Comparison of ENCODE assay signal across 11 cellular contexts in the genomic region with DNA sequence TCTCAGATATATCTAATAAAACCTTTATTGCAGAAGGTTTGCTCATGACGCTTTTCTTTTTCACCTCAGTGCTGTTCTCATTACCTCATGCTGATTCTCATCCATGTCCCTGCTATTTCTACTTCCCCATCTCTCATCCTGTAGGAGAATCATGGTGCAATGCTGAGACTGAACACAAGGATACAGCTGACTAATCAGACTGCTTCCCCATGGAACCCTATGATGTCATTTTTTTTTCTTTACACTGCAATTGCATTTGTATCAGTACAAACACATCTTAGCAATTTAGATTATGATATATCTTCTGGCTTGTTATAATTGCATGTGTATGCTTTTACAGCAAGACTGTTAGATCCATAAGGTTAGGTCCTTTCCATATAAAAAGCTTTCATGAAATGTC.
A peak's percentile ranks its signal among the peaks of the same experiment; 100 is the strongest.
DNase-seq lines count a peak whose midpoint lies in the region; FAIRE-seq and TF ChIP-seq lines count a peak whose summit lies in the region.
"Had no signal": no experiment of that assay in that cellular context is flagged by ENCODE, and none has a peak within 500 bp of the region (broad histone marks: within the 10 kb centered on the region; RNA-seq: fewer than 3 reads in every experiment).

No MANE protein-coding gene starts in this region.

- no peaks in the 10 kb centered on the region for H3K36me3 ChIP-seq in astrocyte (ENCODE audit: insufficient read depth, low read length)
- no peaks in the 10 kb centered on the region for H3K36me3 ChIP-seq in keratinocyte (ENCODE audit: control insufficient read depth in 2 of 2, extremely low read depth in 1 of 2, insufficient read depth in 2 of 2, low read length in 2 of 2)
- H3K36me3 ChIP-seq: thoracic aorta had no signal

- in situ Hi-C loops in G401 (cut with HindIII; ENCODE audit: low sequenced_read_pairs), result no loop called here

- H3K4me2 ChIP-seq in astrocyte (ENCODE audit: low read length) (no peak overlapping the region), keratinocyte (ENCODE audit: control insufficient read depth, extremely low read depth, insufficient read depth, low read depth, low read length) (no peak overlapping the region)

- H3K4me3 ChIP-seq in astrocyte (ENCODE audit: insufficient read depth, low read depth, low read length) (no peak overlapping the region), keratinocyte (ENCODE audit: control insufficient read depth in 2 of 3, extremely low read depth in 1 of 3, insufficient read depth in 2 of 3, low read depth in 1 of 3, low read length in 3 of 3) (no peak overlapping the region)
- H3K4me3 ChIP-seq: MG63, thoracic aorta had no signal

- FAIRE-seq in astrocyte (lab: Jason Lieb, UNC) (no peak), keratinocyte (lab: Jason Lieb, UNC) (peak; percentile 49)

- H3K4me1 Mint-ChIP-seq in astrocyte (ENCODE audit: low read depth, unreplicated experiment), result no peaks in the 10 kb centered on the region

- H3K9ac ChIP-seq in astrocyte (ENCODE audit: low read length) (no peak overlapping the region), keratinocyte (ENCODE audit: control insufficient read depth, extremely low read depth, insufficient read depth, low read length) (no peak overlapping the region)

- H3K9me3 ChIP-seq in astrocyte (ENCODE audit: insufficient read depth, low read depth, low read length) (no peaks in the 10 kb centered on the region), keratinocyte (ENCODE audit: control insufficient read depth, low read depth, low read length) (no peaks in the 10 kb centered on the region)
- H3K9me3 ChIP-seq: MG63, thoracic aorta had no signal

- dilution Hi-C loops in keratinocyte (cut with MboI; ENCODE audit: extremely low pct_ligation_motif_present, low sequenced_read_pairs), result no loop called here

- H3K36me3 Mint-ChIP-seq in astrocyte (ENCODE audit: low read depth, unreplicated experiment), result no peaks in the 10 kb centered on the region

- H3K79me2 ChIP-seq in astrocyte (ENCODE audit: insufficient read depth, low read length) (no peaks in the 10 kb centered on the region), keratinocyte (ENCODE audit: control insufficient read depth, insufficient read depth, low read length) (no peaks in the 10 kb centered on the region)

- no peaks in the 10 kb centered on the region for H3K27me3 Mint-ChIP-seq in astrocyte (ENCODE audit: low read depth, unreplicated experiment)

- no peak overlapping the region for H2AFZ ChIP-seq in astrocyte (ENCODE audit: low read depth, low read length)
- H2AFZ ChIP-seq in keratinocyte (ENCODE audit: control insufficient read depth, low read length), result no peak overlapping the region

- H3K27ac Mint-ChIP-seq in astrocyte (ENCODE audit: unreplicated experiment), result no peak overlapping the region

- H3K4me3 Mint-ChIP-seq in astrocyte (ENCODE audit: unreplicated experiment), result no peak overlapping the region

- TF ChIP-seq CTCF in astrocyte (IDR thresholded peaks at IDR 0.05; ENCODE audit: insufficient read depth, low read depth, low read length), result peak; percentile 25
- TF ChIP-seq CTCF in keratinocyte (optimal IDR thresholded peaks at IDR 0.05 in 1 of 3, IDR thresholded peaks at IDR 0.05 in 1 of 3, conservative IDR thresholded peaks at IDR 0.05 in 1 of 3; ENCODE audit: extremely low read depth in 1 of 3, insufficient read depth in 2 of 3, low read length in 3 of 3), result peak in 2 of 3 experiments; percentile 23 to 36

- CTCF ChIA-PET in HEK293T (lab: Yijun Ruan, JAX), result no interaction called here

- no peaks in the 10 kb centered on the region for H3K9me1 ChIP-seq in keratinocyte (ENCODE audit: control insufficient read depth, extremely low read depth, insufficient read depth, low read length)

- H3K27me3 ChIP-seq in astrocyte (ENCODE audit: insufficient read depth, low read length) (no peaks in the 10 kb centered on the region), keratinocyte (ENCODE audit: control insufficient read depth, extremely low read depth, insufficient read depth, low read length) (no peaks in the 10 kb centered on the region)
- H3K27me3 ChIP-seq: MG63 had no signal

- H3K9me3 Mint-ChIP-seq in astrocyte (ENCODE audit: unreplicated experiment), result no peaks in the 10 kb centered on the region

- no peaks in the 10 kb centered on the region for H3K4me1 ChIP-seq in astrocyte (ENCODE audit: insufficient read depth, low read length)
- H3K4me1 ChIP-seq in keratinocyte (ENCODE audit: control insufficient read depth, extremely low read depth, insufficient read depth, low read length), result no peaks in the 10 kb centered on the region

- peak; percentile 5 for DNase-seq in AG08396 (ENCODE audit: low spot score)
- DNase-seq in HEK293T (ENCODE audit: extremely low spot score), result peak; percentile 37
- DNase-seq in astrocyte (ENCODE audit: low read depth), result no peak
- peak; percentile 32 for DNase-seq in keratinocyte (ENCODE audit: low read depth, low spot score)
- no peak for DNase-seq in NCI-H146 treated with DMSO at 0.1 percent for 48 hours (lab: John Stamatoyannopoulos, UW; ENCODE audit: unreplicated experiment)
- no peak for DNase-seq in G401 (ENCODE audit: low spot score)
- no peak for DNase-seq in NCI-H2081 (lab: John Stamatoyannopoulos, UW)
- no peak for DNase-seq in activated CD4-positive, CD25-positive, alpha-beta regulatory T cell (lab: John Stamatoyannopoulos, UW)
- DNase-seq: activated effector memory CD4-positive, alpha-beta T cell treated with Interleukin-2 at 50 U/mL for 16 hours; MG63 had no signal

- H4K20me1 ChIP-seq in astrocyte (ENCODE audit: insufficient read depth, low read length) (no peaks in the 10 kb centered on the region), keratinocyte (ENCODE audit: control insufficient read depth, extremely low read depth, insufficient read depth, low read length) (no peaks in the 10 kb centered on the region)

- no peak overlapping the region for H3K27ac ChIP-seq in astrocyte (ENCODE audit: low read depth, low read length)
- H3K27ac ChIP-seq in keratinocyte (ENCODE audit: control insufficient read depth, insufficient read depth, low read length), result no peak overlapping the region
- H3K27ac ChIP-seq: thoracic aorta had no signal

- POLR2A ChIA-PET in HEK293T (lab: Yijun Ruan, JAX), result no interaction called here

TF ChIP-seq in HEK293T, 16 proteins besides CTCF, POLR2A, EP300 and RAD21:
- TF ChIP-seq FOXK2 (IDR thresholded peaks at IDR 0.05) (no peak), HDGF (IDR thresholded peaks at IDR 0.05; ENCODE audit: borderline replicate concordance) (no peak), CTBP1 (IDR thresholded peaks at IDR 0.05; ENCODE audit: borderline replicate concordance) (no peak), FOXM1 (IDR thresholded peaks at IDR 0.05; ENCODE audit: borderline replicate concordance) (no peak), L3MBTL2 (conservative IDR thresholded peaks at IDR 0.05) (no peak), NFRKB (IDR thresholded peaks at IDR 0.05) (no peak), LEF1 (IDR thresholded peaks at IDR 0.05; ENCODE audit: borderline replicate concordance) (no peak), SUZ12 (IDR thresholded peaks at IDR 0.05) (no peak), BHLHE40 (IDR thresholded peaks at IDR 0.05; ENCODE audit: borderline replicate concordance) (no peak), ARNT (IDR thresholded peaks at IDR 0.05) (no peak), FOXA1 (IDR thresholded peaks at IDR 0.05) (no peak), ELF4 (IDR thresholded peaks at IDR 0.05) (no peak), TARDBP (IDR thresholded peaks at IDR 0.05) (no peak), ZNF384 (IDR thresholded peaks at IDR 0.05) (no peak), SP1 (IDR thresholded peaks at IDR 0.05) (no peak)
- TF ChIP-seq, protein P1, sequence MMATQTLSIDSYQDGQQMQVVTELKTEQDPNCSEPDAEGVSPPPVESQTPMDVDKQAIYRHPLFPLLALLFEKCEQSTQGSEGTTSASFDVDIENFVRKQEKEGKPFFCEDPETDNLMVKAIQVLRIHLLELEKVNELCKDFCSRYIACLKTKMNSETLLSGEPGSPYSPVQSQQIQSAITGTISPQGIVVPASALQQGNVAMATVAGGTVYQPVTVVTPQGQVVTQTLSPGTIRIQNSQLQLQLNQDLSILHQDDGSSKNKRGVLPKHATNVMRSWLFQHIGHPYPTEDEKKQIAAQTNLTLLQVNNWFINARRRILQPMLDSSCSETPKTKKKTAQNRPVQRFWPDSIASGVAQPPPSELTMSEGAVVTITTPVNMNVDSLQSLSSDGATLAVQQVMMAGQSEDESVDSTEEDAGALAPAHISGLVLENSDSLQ (IDR thresholded peaks at IDR 0.05), result no peak

Comparison
In these comparisons a context has a peak if more than half of its experiments do, and no peak if none do; other contexts are left out.
1. DNase-seq: peak in AG08396 (single experiment), HEK293T (single experiment) and keratinocyte (single experiment); none in astrocyte (single experiment), NCI-H146 treated with DMSO at 0.1 percent for 48 hours (single experiment), G401 (single experiment), NCI-H2081 (0 of 2) and activated CD4-positive, CD25-positive, alpha-beta regulatory T cell (0 of 4).